13 cellular contexts compared by ENCODE assay signal in genomic region chr2:8796878-8797550, GRCh38. TPM values are rescaled to one million over a fixed set of nuclear protein-coding genes. Genes with fewer than 3 reads are reported as not detected.
DNase-seq lines count a peak whose midpoint lies in the region; ATAC-seq lines count a peak whose summit lies in the region.
"Had no signal": no experiment of that assay in that cellular context is flagged by ENCODE, and none has a peak within 500 bp of the region (broad histone marks: within the 10 kb centered on the region; RNA-seq: fewer than 3 reads in every experiment).

No MANE protein-coding gene starts in this region.

- peaks cover 0 to 12% (median 7%) of the 10 kb centered on the region in 3 donors for H3K4me1 Mint-ChIP-seq in CD8-positive, alpha-beta memory T cell
- peaks cover 19% of the 10 kb centered on the region for H3K4me1 Mint-ChIP-seq in activated CD4-positive, alpha-beta memory T cell treated with anti-CD3 and anti-CD28 coated beads for 36 hours (ENCODE audit: low read depth)

- no peaks in the 10 kb centered on the region for H3K4me1 ChIP-seq in CD8-positive, alpha-beta memory T cell (ENCODE audit: insufficient read depth, low read length)
- H3K4me1 ChIP-seq: adrenal gland had no signal

- ATAC-seq in GM18909 (IDR thresholded peaks at IDR 0.05; ENCODE audit: poor library complexity, unreplicated experiment) (peak; percentile 55), HG02938 (IDR thresholded peaks at IDR 0.05; ENCODE audit: unreplicated experiment) (peak; percentile 68), HG03457 (IDR thresholded peaks at IDR 0.05; ENCODE audit: unreplicated experiment) (no peak)

- peaks cover 8 to 85% (median 34%) of the 10 kb centered on the region in 3 donors for H3K36me3 Mint-ChIP-seq in CD8-positive, alpha-beta memory T cell
- peaks cover 43% of the 10 kb centered on the region for H3K36me3 Mint-ChIP-seq in activated CD4-positive, alpha-beta memory T cell treated with anti-CD3 and anti-CD28 coated beads for 36 hours

- H3K27ac ChIP-seq in CD8-positive, alpha-beta memory T cell (ENCODE audit: low read depth, low read length): no peak overlapping the region
- H3K27ac ChIP-seq: adrenal gland had no signal

- no peaks in the 10 kb centered on the region for H3K9me3 ChIP-seq in CD8-positive, alpha-beta memory T cell (ENCODE audit: low read length)
- H3K9me3 ChIP-seq: adrenal gland had no signal

- H3K4me3 Mint-ChIP-seq in CD8-positive, alpha-beta memory T cell: peak overlapping the region in 2 of 7 donors; percentile 9 to 52
- H3K4me3 Mint-ChIP-seq in activated CD4-positive, alpha-beta memory T cell treated with anti-CD3 and anti-CD28 coated beads for 36 hours: no peak overlapping the region

- no peaks in the 10 kb centered on the region for H3K9me3 Mint-ChIP-seq in CD8-positive, alpha-beta memory T cell
- H3K9me3 Mint-ChIP-seq in activated CD4-positive, alpha-beta memory T cell treated with anti-CD3 and anti-CD28 coated beads for 36 hours: no peaks in the 10 kb centered on the region

- POLR2A ChIA-PET in CD8-positive, alpha-beta memory T cell (lab: Charles Lee): no interaction called here
- POLR2A ChIA-PET in activated CD4-positive, alpha-beta memory T cell treated with anti-CD3 and anti-CD28 coated beads for 36 hours (lab: Charles Lee): interaction anchor here (0.7 to 0.8 kb wide), 2 partner anchors 38 to 282 kb away, joined by 3 read pairs; no protein-coding TSS in a partner anchor

- no peaks in the 10 kb centered on the region for H3K27me3 ChIP-seq in CD8-positive, alpha-beta memory T cell (ENCODE audit: insufficient read depth, low read length, poor library complexity, severe bottlenecking)
- H3K27me3 ChIP-seq: adrenal gland had no signal

- no peaks in the 10 kb centered on the region for H3K27me3 Mint-ChIP-seq in CD8-positive, alpha-beta memory T cell
- H3K27me3 Mint-ChIP-seq in activated CD4-positive, alpha-beta memory T cell treated with anti-CD3 and anti-CD28 coated beads for 36 hours: no peaks in the 10 kb centered on the region

- peaks cover 31% of the 10 kb centered on the region for H3K36me3 ChIP-seq in CD8-positive, alpha-beta memory T cell (ENCODE audit: insufficient read depth, low read length)

- no peak overlapping the region for H3K4me3 ChIP-seq in CD8-positive, alpha-beta memory T cell (ENCODE audit: low read length)
- H3K4me3 ChIP-seq: adrenal gland had no signal

- CTCF ChIA-PET in CD8-positive, alpha-beta memory T cell (lab: Charles Lee): no interaction called here
- CTCF ChIA-PET in activated CD4-positive, alpha-beta memory T cell treated with anti-CD3 and anti-CD28 coated beads for 36 hours (lab: Charles Lee): no interaction called here

- H3K27ac Mint-ChIP-seq in CD8-positive, alpha-beta memory T cell: peak overlapping the region in 6 of 8 donors; percentile 2 to 78 (median 50)
- peak overlapping the region; percentile 21 for H3K27ac Mint-ChIP-seq in activated CD4-positive, alpha-beta memory T cell treated with anti-CD3 and anti-CD28 coated beads for 36 hours

- no peak for DNase-seq in CD8-positive, alpha-beta memory T cell
- peak; percentile 33 for DNase-seq in activated CD4-positive, alpha-beta memory T cell treated with anti-CD3 and anti-CD28 coated beads for 36 hours
- DNase-seq in effector CD4-positive, alpha-beta T cell: no peak
- DNase-seq in NCI-H524 (lab: John Stamatoyannopoulos, UW) (no peak), NCI-H187 treated with DMSO at 0.1 percent for 48 hours (lab: John Stamatoyannopoulos, UW) (no peak)
- DNase-seq: adrenal gland; GDM1; NCI-H510A; SHP77; stimulated activated CD4-positive, alpha-beta T cell treated with anti-CD3 and anti-CD28 coated beads, Interleukin-2, amount 100 ng/mL, for 48 hours had no signal

- intact Hi-C loops in activated CD4-positive, alpha-beta memory T cell treated with anti-CD3 and anti-CD28 coated beads for 36 hours (cut with micrococcal nuclease): no loop called here

RNA-seq across cellular contexts. Expression of gene KIDINS220, which starts 40.4 kb away (rescaled TPM):
- total RNA-seq in CD8-positive, alpha-beta memory T cell: 10 to 100 TPM; 33.1 to 33.2 TPM
- polyA plus RNA-seq in CD8-positive, alpha-beta memory T cell: 25.6 TPM
- 10 to 100 TPM; 23.1 to 23.5 TPM for total RNA-seq in activated CD4-positive, alpha-beta memory T cell treated with anti-CD3 and anti-CD28 coated beads for 36 hours
